ENCODE assay signal across 11 cellular contexts in genomic region chr1:19418503-19418971, GRCh38.
DNase-seq lines count a peak whose midpoint lies in the region; TF ChIP-seq lines count a peak whose summit lies in the region.
"Had no signal": no experiment of that assay in that cellular context is flagged by ENCODE, and none has a peak within 500 bp of the region (broad histone marks: within the 10 kb centered on the region; RNA-seq: fewer than 3 reads in every experiment).

No MANE protein-coding gene starts in this region.

- H3K36me3 Mint-ChIP-seq in Calu3 (ENCODE audit: insufficient read depth, unreplicated experiment) (peaks cover 26% of the 10 kb centered on the region), nephron progenitor cell (ENCODE audit: low read depth) (peaks cover 21% of the 10 kb centered on the region)

- DNase-seq in Calu3 (no peak), Kasumi-1 (lab: John Stamatoyannopoulos, UW) (peak; percentile 12 to 22), mammary epithelial cell (no peak), nephron progenitor cell (no peak), NCI-H524 (lab: John Stamatoyannopoulos, UW) (no peak), GDM1 (lab: John Stamatoyannopoulos, UW) (no peak), DMS53 (lab: John Stamatoyannopoulos, UW) (no peak)
- DNase-seq in stimulated activated CD4-positive, alpha-beta T cell treated with anti-CD3 and anti-CD28 coated beads, Interleukin-4, amount 100 ng/mL, for 24 hours = no peak
- DNase-seq: dermis blood vessel endothelial cell, OCI-M1 had no signal

- 93% methylated on average over 5 of the region's 5 CpGs for WGBS in mammary epithelial cell (ENCODE audit: low coverage, missing lambda C conversion rate)

- H3K27me3 Mint-ChIP-seq in Calu3 (ENCODE audit: unreplicated experiment) (no peaks in the 10 kb centered on the region), nephron progenitor cell (ENCODE audit: low read depth, poor library complexity) (no peaks in the 10 kb centered on the region)

- no peak for TF ChIP-seq CTCF in Calu3 (IDR thresholded peaks at IDR 0.05; ENCODE audit: unreplicated experiment)
- TF ChIP-seq CTCF in mammary epithelial cell (conservative IDR thresholded peaks at IDR 0.05 in 1 of 2, IDR thresholded peaks at IDR 0.05 in 1 of 2; ENCODE audit: extremely low read depth in 1 of 2, insufficient read depth in 1 of 2, low read depth in 1 of 2, low read length in 2 of 2) = no peak
- TF ChIP-seq CTCF in nephron progenitor cell (IDR thresholded peaks at IDR 0.05) = no peak

- BruUV-seq in Calu3 (replicated peaks; lab: Mats Ljungman, UMichigan) = TSS peak; percentile 16
- BruUV-seq in mammary epithelial cell (replicated peaks; lab: Mats Ljungman, UMichigan) = TSS peak; percentile 8

- H3K27me3 ChIP-seq in mammary epithelial cell (ENCODE audit: insufficient read depth, low read length) = no peaks in the 10 kb centered on the region

- no peak overlapping the region for H3K4me3 ChIP-seq in mammary epithelial cell (replicated peaks in 1 of 3; ENCODE audit: insufficient read depth in 1 of 3, low read depth in 2 of 3, low read length in 3 of 3)
- H3K4me3 ChIP-seq: lung had no signal

- H3K9me3 ChIP-seq in mammary epithelial cell (replicated peaks; ENCODE audit: insufficient read depth, low read length) = no peaks in the 10 kb centered on the region

- intact Hi-C loops in Calu3 (cut with micrococcal nuclease; ENCODE audit: unreplicated experiment) (no loop called here), mammary epithelial cell (cut with micrococcal nuclease) (no loop called here)

- no peak overlapping the region for H3K27ac Mint-ChIP-seq in Calu3 (ENCODE audit: unreplicated experiment)
- H3K27ac Mint-ChIP-seq in nephron progenitor cell = peak overlapping the region; percentile 81

- H3K4me2 ChIP-seq in mammary epithelial cell (ENCODE audit: insufficient read depth, low read depth, low read length) = no peak overlapping the region

- H3K9me3 Mint-ChIP-seq in Calu3 (ENCODE audit: low read depth, unreplicated experiment) = no peaks in the 10 kb centered on the region
- H3K9me3 Mint-ChIP-seq in nephron progenitor cell = no peaks in the 10 kb centered on the region

- in situ Hi-C loops in mammary epithelial cell (cut with MboI; ENCODE audit: low sequenced_read_pairs in 2 of 2) = no loop called here

- H3K36me3 ChIP-seq in mammary epithelial cell (ENCODE audit: insufficient read depth, low read length) = peaks cover 12% of the 10 kb centered on the region

- peaks cover 2% of the 10 kb centered on the region for H3K4me1 ChIP-seq in mammary epithelial cell (ENCODE audit: insufficient read depth, low read length)

- H2AFZ ChIP-seq in mammary epithelial cell (ENCODE audit: low read depth, low read length) = no peak overlapping the region

- H4K20me1 ChIP-seq in mammary epithelial cell (ENCODE audit: insufficient read depth, low read length) = peaks cover 4% of the 10 kb centered on the region

- dilution Hi-C loops in mammary epithelial cell (cut with HindIII; ENCODE audit: low sequenced_read_pairs) = no loop called here

- H3K9ac ChIP-seq in mammary epithelial cell (ENCODE audit: insufficient read depth, low read length) = no peak overlapping the region

- CTCF ChIA-PET in Calu3 (lab: Charles Lee) (no interaction called here), mammary epithelial cell (lab: Charles Lee; ENCODE audit: low non-redundant PET) (no interaction called here)

- peaks cover 98% of the 10 kb centered on the region for H3K79me2 ChIP-seq in mammary epithelial cell (ENCODE audit: insufficient read depth, low read length)

- H3K4me1 Mint-ChIP-seq in Calu3 (ENCODE audit: low read depth, unreplicated experiment) (no peaks in the 10 kb centered on the region), nephron progenitor cell (peaks cover 34% of the 10 kb centered on the region)

- H3K4me3 Mint-ChIP-seq in Calu3 (ENCODE audit: low read depth, unreplicated experiment) (no peak overlapping the region), nephron progenitor cell (no peak overlapping the region)

- H3K27ac ChIP-seq in mammary epithelial cell (ENCODE audit: insufficient read depth, low read depth, low read length) = no peak overlapping the region

Comparison
In these comparisons a context has a peak if more than half of its experiments do, and no peak if none do; other contexts are left out.
1. DNase-seq: peak in Kasumi-1 (2 of 2); none in Calu3 (single experiment), mammary epithelial cell (single experiment), nephron progenitor cell (single experiment), NCI-H524 (0 of 2), stimulated activated CD4-positive, alpha-beta T cell treated with anti-CD3 and anti-CD28 coated beads, Interleukin-4, amount 100 ng/mL, for 24 hours (single experiment), GDM1 (single experiment) and DMS53 (single experiment).